Comparison of ENCODE assay signal across 9 cellular contexts in genomic region chr15:31329640-31330010, GRCh38. TPM values are rescaled to one million over a fixed set of nuclear protein-coding genes. Genes with fewer than 3 reads are reported as not detected.
DNase-seq lines count a peak whose midpoint lies in the region; ATAC-seq, FAIRE-seq and TF ChIP-seq lines count a peak whose summit lies in the region.
"Had no signal": no experiment of that assay in that cellular context is flagged by ENCODE, and none has a peak within 500 bp of the region (broad histone marks: within the 10 kb centered on the region; RNA-seq: fewer than 3 reads in every experiment).

No MANE protein-coding gene starts in this region.

- no peak for FAIRE-seq in D721Med (lab: Jason Lieb, UNC)
- FAIRE-seq: endometrium had no signal

- H3K27ac Mint-ChIP-seq in stimulated activated naive CD8-positive, alpha-beta T cell treated with anti-CD3 and anti-CD28 coated beads, Interleukin-15, Interleukin-2, amounts not matched to agents 100 ng/mL and 50 ng/mL, for 24 hours, result peak overlapping the region; percentile 78

- no peak overlapping the region for H3K9ac ChIP-seq in muscle layer of colon (ENCODE audit: low read length)

- H3K27me3 ChIP-seq in muscle layer of colon (ENCODE audit: control insufficient read depth in 1 of 2, insufficient read depth in 2 of 2, low read length in 2 of 2), result no peaks in the 10 kb centered on the region

- H3K36me3 ChIP-seq in muscle layer of colon (ENCODE audit: insufficient read depth, low read length), result no peaks in the 10 kb centered on the region

- TF ChIP-seq CTCF in cardiac fibroblast (IDR thresholded peaks at IDR 0.05; ENCODE audit: low read depth, low read length) (no peak), D721Med (IDR thresholded peaks at IDR 0.05; ENCODE audit: insufficient read depth, missing control alignments) (no peak)

- H3K4me1 Mint-ChIP-seq in stimulated activated naive CD8-positive, alpha-beta T cell treated with anti-CD3 and anti-CD28 coated beads, Interleukin-15, Interleukin-2, amounts not matched to agents 100 ng/mL and 50 ng/mL, for 24 hours (ENCODE audit: low read depth), result peaks cover 70% of the 10 kb centered on the region

- H3K9me3 ChIP-seq in muscle layer of colon (ENCODE audit: low read length), result no peaks in the 10 kb centered on the region

- H3K4me1 ChIP-seq in muscle layer of colon (ENCODE audit: insufficient read depth, low read length), result peaks cover 17% of the 10 kb centered on the region

- ATAC-seq in stimulated activated naive CD8-positive, alpha-beta T cell treated with anti-CD3 and anti-CD28 coated beads, Interleukin-15, Interleukin-2, amounts not matched to agents 100 U/mL and 50 U/mL, for 24 hours, result no peak
- ATAC-seq in left lobe of liver, result no peak

- H3K27me3 Mint-ChIP-seq in stimulated activated naive CD8-positive, alpha-beta T cell treated with anti-CD3 and anti-CD28 coated beads, Interleukin-15, Interleukin-2, amounts not matched to agents 100 ng/mL and 50 ng/mL, for 24 hours, result no peaks in the 10 kb centered on the region

- no peak for DNase-seq in stimulated activated naive CD8-positive, alpha-beta T cell treated with anti-CD3 and anti-CD28 coated beads, Interleukin-15, Interleukin-2, amounts not matched to agents 100 U/mL and 50 U/mL, for 24 hours
- DNase-seq in cardiac fibroblast (ENCODE audit: low read depth in 2 of 2), result no peak
- DNase-seq in NCI-H1092 (lab: John Stamatoyannopoulos, UW), result no peak
- no peak for DNase-seq in left lobe of liver (ENCODE audit: low spot score)
- no peak for DNase-seq in D721Med (ENCODE audit: insufficient read length, low spot score)
- DNase-seq in NCI-H1048 (lab: John Stamatoyannopoulos, UW), result no peak

- H3K9me3 Mint-ChIP-seq in stimulated activated naive CD8-positive, alpha-beta T cell treated with anti-CD3 and anti-CD28 coated beads, Interleukin-15, Interleukin-2, amounts not matched to agents 100 ng/mL and 50 ng/mL, for 24 hours, result no peaks in the 10 kb centered on the region

- peak overlapping the region; percentile 43 for H3K27ac ChIP-seq in muscle layer of colon (ENCODE audit: low read depth, low read length)

- peaks cover 15% of the 10 kb centered on the region for H3K36me3 Mint-ChIP-seq in stimulated activated naive CD8-positive, alpha-beta T cell treated with anti-CD3 and anti-CD28 coated beads, Interleukin-15, Interleukin-2, amounts not matched to agents 100 ng/mL and 50 ng/mL, for 24 hours (ENCODE audit: low read depth)

- peak overlapping the region; percentile 59 to 78 for H3K4me3 ChIP-seq in cardiac fibroblast (replicated peaks in 1 of 2; ENCODE audit: low read depth in 2 of 2, low read length in 2 of 2)
- no peak overlapping the region for H3K4me3 ChIP-seq in muscle layer of colon (ENCODE audit: low read depth in 1 of 2, low read length in 2 of 2)

- H3K4me3 Mint-ChIP-seq in stimulated activated naive CD8-positive, alpha-beta T cell treated with anti-CD3 and anti-CD28 coated beads, Interleukin-15, Interleukin-2, amounts not matched to agents 100 ng/mL and 50 ng/mL, for 24 hours, result peak overlapping the region; percentile 96

RNA-seq across cellular contexts. Expression of gene KLF13, which starts 3.0 kb away (rescaled TPM):
- total RNA-seq in left lobe of liver, result 91.9 TPM

Comparison
In these comparisons a context has a peak if more than half of its experiments do, and no peak if none do; other contexts are left out.
1. H3K4me3 ChIP-seq: peak in cardiac fibroblast (2 of 2); none in muscle layer of colon (0 of 2).